Comparison of ENCODE assay signal across 9 cellular contexts in genomic region chr12:75705749-75706719, GRCh38.
DNase-seq lines count a peak whose midpoint lies in the region; TF ChIP-seq lines count a peak whose summit lies in the region.
"Had no signal": no experiment of that assay in that cellular context is flagged by ENCODE, and none has a peak within 500 bp of the region (broad histone marks: within the 10 kb centered on the region; RNA-seq: fewer than 3 reads in every experiment).

No MANE protein-coding gene starts in this region.

- H3K9me3 Mint-ChIP-seq in type B pancreatic cell, result peaks cover 4% of the 10 kb centered on the region

- H4K20me1 ChIP-seq in mammary epithelial cell (ENCODE audit: insufficient read depth, low read length), result no peaks in the 10 kb centered on the region

- no peaks in the 10 kb centered on the region for H3K79me2 ChIP-seq in mammary epithelial cell (ENCODE audit: insufficient read depth, low read length)

- intact Hi-C loops in mammary epithelial cell (cut with micrococcal nuclease), result no loop called here

- no peak overlapping the region for H3K4me2 ChIP-seq in mammary epithelial cell (ENCODE audit: insufficient read depth, low read depth, low read length)

- H3K4me1 ChIP-seq in HUES6 (ENCODE audit: control insufficient read depth, insufficient read depth, low read length) (peaks cover 32% of the 10 kb centered on the region), mammary epithelial cell (ENCODE audit: insufficient read depth, low read length) (peaks cover 14% of the 10 kb centered on the region)

- H3K36me3 Mint-ChIP-seq in type B pancreatic cell, result no peaks in the 10 kb centered on the region

- peak overlapping the region; percentile 46; the same call in 1 of the 2 replicates for H3K27ac ChIP-seq in HUES6 (ENCODE audit: low read depth, low read length)
- H3K27ac ChIP-seq in mammary epithelial cell (ENCODE audit: insufficient read depth, low read depth, low read length), result no peak overlapping the region

- H3K9ac ChIP-seq in HUES6 (ENCODE audit: low read length) (no peak overlapping the region), mammary epithelial cell (ENCODE audit: insufficient read depth, low read length) (no peak overlapping the region)

- DNase-seq in astrocyte of the spinal cord (ENCODE audit: low read depth, low spot score) (peak; percentile 99), left kidney (ENCODE audit: low read depth, low spot score) (peak; percentile 96), type B pancreatic cell (ENCODE audit: extremely low spot score, unreplicated experiment) (no peak), NCI-H1092 (lab: John Stamatoyannopoulos, UW) (no peak), middle frontal gyrus (ENCODE audit: extremely low spot score, low spot score) (no peak), mammary epithelial cell (no peak)
- no peak for DNase-seq in effector CD8-positive, alpha-beta T cell (lab: John Stamatoyannopoulos, UW)
- DNase-seq: cortex of kidney had no signal

- peaks cover 61% of the 10 kb centered on the region for H3K4me1 Mint-ChIP-seq in type B pancreatic cell (ENCODE audit: unreplicated experiment)

- no peaks in the 10 kb centered on the region for H3K27me3 Mint-ChIP-seq in type B pancreatic cell

- no peak overlapping the region for H3K4me3 ChIP-seq in HUES6 (ENCODE audit: low read depth, low read length)
- no peak overlapping the region for H3K4me3 ChIP-seq in astrocyte of the spinal cord (ENCODE audit: low read depth, low read length)
- H3K4me3 ChIP-seq in mammary epithelial cell (replicated peaks in 1 of 3; ENCODE audit: insufficient read depth in 1 of 3, low read depth in 2 of 3, low read length in 3 of 3), result no peak overlapping the region

- CTCF ChIA-PET in mammary epithelial cell (lab: Charles Lee; ENCODE audit: low non-redundant PET), result no interaction called here

- peak overlapping the region; percentile 32 for H3K4me3 Mint-ChIP-seq in type B pancreatic cell

- WGBS in mammary epithelial cell (ENCODE audit: low coverage, missing lambda C conversion rate), result 95% methylated on average over 7 of the region's 8 CpGs

- dilution Hi-C loops in mammary epithelial cell (cut with HindIII; ENCODE audit: low sequenced_read_pairs), result no loop called here

- peak overlapping the region; percentile 84 for H3K27ac Mint-ChIP-seq in type B pancreatic cell

- H3K9me3 ChIP-seq in HUES6 (ENCODE audit: control insufficient read depth, insufficient read depth, low read depth, low read length) (no peaks in the 10 kb centered on the region), mammary epithelial cell (replicated peaks; ENCODE audit: insufficient read depth, low read length) (no peaks in the 10 kb centered on the region)

- BruUV-seq in mammary epithelial cell (replicated peaks; lab: Mats Ljungman, UMichigan), result no TSS peak

- in situ Hi-C loops in astrocyte of the spinal cord (cut with HindIII; ENCODE audit: low sequenced_read_pairs) (no loop called here), mammary epithelial cell (cut with MboI; ENCODE audit: low sequenced_read_pairs in 2 of 2) (no loop called here)

- no peak overlapping the region for H2AFZ ChIP-seq in mammary epithelial cell (ENCODE audit: low read depth, low read length)

- H3K36me3 ChIP-seq in HUES6 (ENCODE audit: control insufficient read depth, insufficient read depth, low read length) (no peaks in the 10 kb centered on the region), mammary epithelial cell (ENCODE audit: insufficient read depth, low read length) (no peaks in the 10 kb centered on the region)

- H3K27me3 ChIP-seq in HUES6 (ENCODE audit: control insufficient read depth, insufficient read depth, low read length) (no peaks in the 10 kb centered on the region), mammary epithelial cell (ENCODE audit: insufficient read depth, low read length) (no peaks in the 10 kb centered on the region)

- TF ChIP-seq CTCF in astrocyte of the spinal cord (IDR thresholded peaks at IDR 0.05; ENCODE audit: low read depth, low read length) (no peak), type B pancreatic cell (conservative IDR thresholded peaks at IDR 0.05) (no peak), mammary epithelial cell (conservative IDR thresholded peaks at IDR 0.05 in 1 of 2, IDR thresholded peaks at IDR 0.05 in 1 of 2; ENCODE audit: extremely low read depth in 1 of 2, insufficient read depth in 1 of 2, low read depth in 1 of 2, low read length in 2 of 2) (no peak)

Comparison
In these comparisons a context has a peak if more than half of its experiments do, and no peak if none do; other contexts are left out.
1. DNase-seq: peak in astrocyte of the spinal cord (single experiment) and left kidney (single experiment); none in type B pancreatic cell (single experiment), NCI-H1092 (single experiment), middle frontal gyrus (single experiment), mammary epithelial cell (single experiment) and effector CD8-positive, alpha-beta T cell (single experiment).